In the genomic region with DNA sequence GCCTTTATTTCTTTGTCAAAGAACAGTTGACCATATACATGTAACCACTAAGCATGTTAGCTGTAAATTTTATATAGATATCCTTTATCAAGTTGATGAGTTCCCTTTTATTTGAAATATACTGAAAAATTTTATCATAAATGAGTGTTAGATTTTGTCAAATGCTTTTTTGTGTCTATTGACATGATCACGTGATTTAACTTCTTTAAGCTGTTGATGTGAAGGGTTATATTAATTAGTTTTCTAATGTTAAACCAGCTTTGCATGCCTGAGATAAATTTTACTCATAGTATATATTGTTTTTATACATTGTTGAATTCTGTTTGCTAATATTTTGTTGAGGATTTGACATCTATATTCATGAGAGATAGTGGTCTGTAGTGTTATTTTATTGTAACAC, we compare ENCODE assay signal across 29 cellular contexts.
"Had no signal": no experiment of that assay in that cellular context is flagged by ENCODE, and none has a peak within 500 bp of the region (broad histone marks: within the 10 kb centered on the region; RNA-seq: fewer than 3 reads in every experiment).

No MANE protein-coding gene starts in this region.

- H3K27me3 Mint-ChIP-seq: stimulated activated memory B cell treated with anti-CD40 and anti-IgM and Interleukin-4, amounts not matched to agents 10 μg/mL and 1 μg/mL and 100 μg/mL, for 72 hours; stimulated activated naive B cell treated with anti-CD40 and anti-IgM and Interleukin-4, amounts not matched to agents 10 μg/mL and 1 μg/mL and 100 μg/mL, for 72 hours; stimulated activated naive CD8-positive, alpha-beta T cell treated with anti-CD3 and anti-CD28 coated beads, Interleukin-15, amount 100 ng/mL, for 72 hours; stimulated activated naive CD8-positive, alpha-beta T cell treated with anti-CD3 and anti-CD28 coated beads, Interleukin-15, Interleukin-2, amounts not matched to agents 100 ng/mL and 50 ng/mL, for 24 hours had no signal

- H3K4me1 Mint-ChIP-seq: stimulated activated effector memory CD8-positive, alpha-beta T cell treated with anti-CD3 and anti-CD28 coated beads, Interleukin-12 subunit alpha, Interleukin-12 subunit beta, amount 100 ng/mL, for 72 hours; stimulated activated memory B cell treated with anti-CD40 and anti-IgM and Interleukin-4, amounts not matched to agents 10 μg/mL and 1 μg/mL and 100 μg/mL, for 72 hours; stimulated activated naive B cell treated with anti-CD40 and anti-IgM and Interleukin-4, amounts not matched to agents 10 μg/mL and 1 μg/mL and 100 μg/mL, for 72 hours; stimulated activated naive CD8-positive, alpha-beta T cell treated with anti-CD3 and anti-CD28 coated beads, Interleukin-15, amount 100 ng/mL, for 72 hours had no signal

- H3K36me3 ChIP-seq: stomach, suprapubic skin, thoracic aorta, thyroid gland, tibial artery, tibial nerve, transverse colon, upper lobe of left lung, upper lobe of right lung, uterus, vagina had no signal

- H3K27ac ChIP-seq: stomach, suprapubic skin, testis, thoracic aorta, thyroid gland, tibial artery, tibial nerve, transverse colon, upper lobe of left lung, upper lobe of right lung, uterus, vagina had no signal

- H3K9me3 ChIP-seq: stomach, suprapubic skin, testis, thoracic aorta, thyroid gland, tibial artery, tibial nerve, transverse colon, upper lobe of left lung, upper lobe of right lung, uterus, vagina had no signal

- H3K4me1 ChIP-seq: stomach, suprapubic skin, testis, thyroid gland, tibial artery, tibial nerve, transverse colon, upper lobe of left lung, upper lobe of right lung, uterus, vagina had no signal

- H3K4me3 Mint-ChIP-seq: stimulated activated effector memory CD8-positive, alpha-beta T cell treated with anti-CD3 and anti-CD28 coated beads, Interleukin-12 subunit alpha, Interleukin-12 subunit beta, amount 100 ng/mL, for 72 hours; stimulated activated memory B cell treated with anti-CD40 and anti-IgM and Interleukin-4, amounts not matched to agents 10 μg/mL and 1 μg/mL and 100 μg/mL, for 72 hours; stimulated activated naive B cell treated with anti-CD40 and anti-IgM and Interleukin-4, amounts not matched to agents 10 μg/mL and 1 μg/mL and 100 μg/mL, for 72 hours; stimulated activated naive CD8-positive, alpha-beta T cell treated with anti-CD3 and anti-CD28 coated beads, Interleukin-15, amount 100 ng/mL, for 72 hours; stimulated activated naive CD8-positive, alpha-beta T cell treated with anti-CD3 and anti-CD28 coated beads, Interleukin-15, Interleukin-2, amounts not matched to agents 100 ng/mL and 50 ng/mL, for 24 hours; type B pancreatic cell had no signal

- H3K27me3 ChIP-seq: stomach, suprapubic skin, testis, thyroid gland, tibial artery, tibial nerve, transverse colon, upper lobe of left lung, upper lobe of right lung, uterus, vagina had no signal

- H3K9me3 Mint-ChIP-seq: stimulated activated memory B cell treated with anti-CD40 and anti-IgM and Interleukin-4, amounts not matched to agents 10 μg/mL and 1 μg/mL and 100 μg/mL, for 72 hours; stimulated activated naive B cell treated with anti-CD40 and anti-IgM and Interleukin-4, amounts not matched to agents 10 μg/mL and 1 μg/mL and 100 μg/mL, for 72 hours; stimulated activated naive CD8-positive, alpha-beta T cell treated with anti-CD3 and anti-CD28 coated beads, Interleukin-15, Interleukin-2, amounts not matched to agents 100 ng/mL and 50 ng/mL, for 24 hours had no signal

- H3K4me3 ChIP-seq: stomach, suprapubic skin, testis, thoracic aorta, thyroid gland, tibial artery, tibial nerve, transverse colon, upper lobe of left lung, upper lobe of right lung, uterus, vagina had no signal

- ATAC-seq: stimulated activated effector memory CD8-positive, alpha-beta T cell treated with anti-CD3 and anti-CD28 coated beads, Interleukin-12 subunit alpha, Interleukin-12 subunit beta, amount 100 ng/mL, for 72 hours; stimulated activated memory B cell treated with anti-CD40 and anti-IgM and Interleukin-4, amounts not matched to agents 10 μg/mL and 1 μg/mL and 100 μg/mL, for 72 hours; stimulated activated naive B cell treated with anti-CD40 and anti-IgM and Interleukin-4, amounts not matched to agents 10 μg/mL and 1 μg/mL and 100 μg/mL, for 72 hours; stimulated activated naive CD8-positive, alpha-beta T cell treated with anti-CD3 and anti-CD28 coated beads, Interleukin-15, amount 100 ng/mL, for 72 hours; stimulated activated naive CD8-positive, alpha-beta T cell treated with anti-CD3 and anti-CD28 coated beads, Interleukin-15, Interleukin-2, amounts not matched to agents 100 U/mL and 50 U/mL, for 24 hours; upper lobe of right lung had no signal

- H3K27ac Mint-ChIP-seq: stimulated activated effector memory CD8-positive, alpha-beta T cell treated with anti-CD3 and anti-CD28 coated beads, Interleukin-12 subunit alpha, Interleukin-12 subunit beta, amount 100 ng/mL, for 72 hours; stimulated activated memory B cell treated with anti-CD40 and anti-IgM and Interleukin-4, amounts not matched to agents 10 μg/mL and 1 μg/mL and 100 μg/mL, for 72 hours; stimulated activated naive B cell treated with anti-CD40 and anti-IgM and Interleukin-4, amounts not matched to agents 10 μg/mL and 1 μg/mL and 100 μg/mL, for 72 hours; stimulated activated naive CD8-positive, alpha-beta T cell treated with anti-CD3 and anti-CD28 coated beads, Interleukin-15, amount 100 ng/mL, for 72 hours; stimulated activated naive CD8-positive, alpha-beta T cell treated with anti-CD3 and anti-CD28 coated beads, Interleukin-15, Interleukin-2, amounts not matched to agents 100 ng/mL and 50 ng/mL, for 24 hours; type B pancreatic cell had no signal

- H3K36me3 Mint-ChIP-seq: stimulated activated effector memory CD8-positive, alpha-beta T cell treated with anti-CD3 and anti-CD28 coated beads, Interleukin-12 subunit alpha, Interleukin-12 subunit beta, amount 100 ng/mL, for 72 hours; stimulated activated memory B cell treated with anti-CD40 and anti-IgM and Interleukin-4, amounts not matched to agents 10 μg/mL and 1 μg/mL and 100 μg/mL, for 72 hours; stimulated activated naive B cell treated with anti-CD40 and anti-IgM and Interleukin-4, amounts not matched to agents 10 μg/mL and 1 μg/mL and 100 μg/mL, for 72 hours had no signal

- FAIRE-seq: urothelium cell line had no signal

- DNase-seq: stimulated activated CD4-positive, alpha-beta T cell treated with anti-CD3 and anti-CD28 coated beads, Interleukin-2, amount 100 ng/mL, for 48 hours; stimulated activated CD4-positive, alpha-beta T cell treated with anti-CD3 and anti-CD28 coated beads, Interleukin-4, amount 100 ng/mL, for 1 hour; stimulated activated CD4-positive, alpha-beta T cell treated with anti-CD3 and anti-CD28 coated beads, Interleukin-4, amount 100 ng/mL, for 24 hours; stimulated activated CD4-positive, alpha-beta T cell treated with anti-CD3 and anti-CD28 coated beads, Interleukin-4, amount 100 ng/mL, for 4 hours; stimulated activated CD8-positive, alpha-beta memory T cell treated with anti-CD3 and anti-CD28 coated beads, Interleukin-4, amount 100 ng/mL, for 48 hours; stimulated activated naive B cell treated with anti-CD40 and anti-IgM and Interleukin-4, amounts not matched to agents 10 μg/mL and 1 μg/mL and 100 μg/mL, for 72 hours; stimulated activated naive CD4-positive, alpha-beta T cell; stimulated activated naive CD4-positive, alpha-beta T cell treated with Interleukin-2 at 50 U/mL for 16 hours; stimulated activated naive CD8-positive, alpha-beta T cell treated with anti-CD3 and anti-CD28 coated beads, Interleukin-15, amount 100 ng/mL, for 72 hours; stimulated activated naive CD8-positive, alpha-beta T cell treated with anti-CD3 and anti-CD28 coated beads, Interleukin-15, Interleukin-2, amounts not matched to agents 100 U/mL and 50 U/mL, for 24 hours; stomach; substantia nigra; testis; thyroid gland; tibial artery; transverse colon; trophoblast cell; upper lobe of left lung; upper lobe of right lung; uterus had no signal
